Comparison of ENCODE assay signal across 8 cellular contexts in genomic region chr10:101031128-101031795, GRCh38. TPM values are rescaled to one million over a fixed set of nuclear protein-coding genes. Genes with fewer than 3 reads are reported as not detected.
DNase-seq lines count a peak whose midpoint lies in the region; ATAC-seq and TF ChIP-seq lines count a peak whose summit lies in the region.

PDZD7 (minus strand) TSS chr10:101031129; CDS start chr10:101030219, 910 bp downstream.
SFXN3 (plus strand) TSS chr10:101031234; CDS start chr10:101034695, 3,461 bp downstream.

- H3K9ac ChIP-seq in endocrine pancreas (ENCODE audit: control insufficient read depth, insufficient read depth, low read length), result peak within 1 kb of the TSS; percentile 87

- H3K4me1 ChIP-seq in CD8-positive, alpha-beta T cell (ENCODE audit: insufficient read depth, low read length), result peaks cover 14% of the 10 kb centered on the region
- no peaks in the 10 kb centered on the region for H3K4me1 ChIP-seq in endocrine pancreas (ENCODE audit: control insufficient read depth, insufficient read depth, low read length)

- intact Hi-C loops in CD8-positive, alpha-beta T cell (cut with DNase I, micrococcal nuclease), result loop anchor here (1.0 to 5.0 kb wide), 4 partner anchors 18 to 44 kb away; partner anchors contain the start of genes LZTS2 (in 1 of the 2), MRPL43 (in 1 of the 2) and TWNK (in 1 of the 2)

- peak within 1 kb of the TSS; percentile 86 for H3K4me3 ChIP-seq in CD8-positive, alpha-beta T cell (ENCODE audit: low read depth, low read length)
- no peak within 1 kb of the TSS for H3K4me3 ChIP-seq in endocrine pancreas (ENCODE audit: control insufficient read depth, insufficient read depth, low read length)

- peak; percentile 91 to 98 (median 96) for DNase-seq in CD8-positive, alpha-beta T cell
- DNase-seq in HS-5 (ENCODE audit: low read depth) (peak; percentile 58), NOMO-1 (lab: John Stamatoyannopoulos, UW; ENCODE audit: unreplicated experiment in 2 of 2) (peak; percentile 82 to 98), mesothelial cell of epicardium (ENCODE audit: low spot score in 2 of 2, unreplicated experiment in 2 of 2) (peak; percentile 94 to 97)
- peak; percentile 97 for DNase-seq in activated CD8-positive, alpha-beta memory T cell treated with anti-CD3 and anti-CD28 coated beads, Interleukin-2, amount 50 U/mL, for 4 hours
- DNase-seq in stimulated activated CD8-positive, alpha-beta memory T cell treated with anti-CD3 and anti-CD28 coated beads, Interleukin-15, amount 100 ng/mL, for 4 hours (ENCODE audit: low read depth in 2 of 2), result peak; percentile 90 to 92

- no peaks in the 10 kb centered on the region for H3K36me3 ChIP-seq in CD8-positive, alpha-beta T cell (ENCODE audit: insufficient read depth, low read length)
- no peaks in the 10 kb centered on the region for H3K36me3 ChIP-seq in endocrine pancreas (ENCODE audit: control insufficient read depth, insufficient read depth, low read length)

- POLR2A ChIA-PET in CD8-positive, alpha-beta T cell (lab: Charles Lee), result interaction anchor here (0.8 to 3.6 kb wide), 11 partner anchors 11 to 44 kb away, joined by 3 to 34 read pairs (median 3); partner anchors contain the start of genes KAZALD1, LZTS2, MRPL43 and TWNK

- H3K36me3 Mint-ChIP-seq in CD8-positive, alpha-beta T cell, result peaks cover 16% of the 10 kb centered on the region
- H3K36me3 Mint-ChIP-seq in mesothelial cell of epicardium, result no peaks in the 10 kb centered on the region

- no peaks in the 10 kb centered on the region for H3K27me3 ChIP-seq in CD8-positive, alpha-beta T cell (ENCODE audit: insufficient read depth, low read length)
- H3K27me3 ChIP-seq in endocrine pancreas (ENCODE audit: control insufficient read depth, insufficient read depth, low read length), result no peaks in the 10 kb centered on the region

- H3K9me3 Mint-ChIP-seq in CD8-positive, alpha-beta T cell, result no peaks in the 10 kb centered on the region
- H3K9me3 Mint-ChIP-seq in mesothelial cell of epicardium, result no peaks in the 10 kb centered on the region

- H3K27me3 Mint-ChIP-seq in CD8-positive, alpha-beta T cell (ENCODE audit: low read depth), result no peaks in the 10 kb centered on the region
- peaks cover 12% of the 10 kb centered on the region for H3K27me3 Mint-ChIP-seq in mesothelial cell of epicardium (ENCODE audit: low read depth)

- no peak for TF ChIP-seq CTCF in CD8-positive, alpha-beta T cell (IDR thresholded peaks at IDR 0.05)
- TF ChIP-seq CTCF in mesothelial cell of epicardium (IDR thresholded peaks at IDR 0.05; ENCODE audit: unreplicated experiment), result no peak

- peak within 1 kb of the TSS; percentile 91 for H3K4me3 Mint-ChIP-seq in CD8-positive, alpha-beta T cell
- peak within 1 kb of the TSS; percentile 65 for H3K4me3 Mint-ChIP-seq in mesothelial cell of epicardium

- H3K4me1 Mint-ChIP-seq in CD8-positive, alpha-beta T cell (ENCODE audit: low read depth), result peaks cover 23% of the 10 kb centered on the region
- peaks cover 34% of the 10 kb centered on the region for H3K4me1 Mint-ChIP-seq in mesothelial cell of epicardium

- CTCF ChIA-PET in CD8-positive, alpha-beta T cell (lab: Charles Lee), result interaction anchor here (0.5 to 3.6 kb wide), 11 partner anchors 10 to 656 kb away, joined by 3 to 23 read pairs (median 6); no protein-coding TSS in a partner anchor

- H3K27ac Mint-ChIP-seq in CD8-positive, alpha-beta T cell, result peak within 1 kb of the TSS; percentile 91
- H3K27ac Mint-ChIP-seq in mesothelial cell of epicardium, result peak within 1 kb of the TSS; percentile 80

- peak; percentile 76 for ATAC-seq in CD8-positive, alpha-beta T cell
- ATAC-seq in GM21360 (IDR thresholded peaks at IDR 0.05; ENCODE audit: unreplicated experiment), result peak; percentile 79

- no peaks in the 10 kb centered on the region for H3K9me3 ChIP-seq in CD8-positive, alpha-beta T cell (ENCODE audit: low read length)
- no peaks in the 10 kb centered on the region for H3K9me3 ChIP-seq in endocrine pancreas (ENCODE audit: control insufficient read depth, low read length)

- peak within 1 kb of the TSS; percentile 87 for H3K27ac ChIP-seq in CD8-positive, alpha-beta T cell (ENCODE audit: low read depth, low read length)

RNA-seq across cellular contexts. Expression of gene PDZD7, which starts in this region (rescaled TPM):
- total RNA-seq in CD8-positive, alpha-beta T cell, result 1 to 10 TPM in 1 of 2 experiments, under 1 TPM in 1; 0.95 to 1.7 TPM
- 1.2 to 1.8 TPM (median 1.8 TPM) in 3 replicates for total RNA-seq in mesothelial cell of epicardium

RNA-seq across cellular contexts. Expression of gene SFXN3, which starts in this region (rescaled TPM):
- 10 to 100 TPM; 38.1 to 39.3 TPM for total RNA-seq in CD8-positive, alpha-beta T cell
- 14.8 to 17.4 TPM (median 17.1 TPM) in 3 replicates for total RNA-seq in mesothelial cell of epicardium
